1 cellular context compared by ENCODE assay signal in genomic region chr3:113231391-113231790, GRCh38.
TF ChIP-seq lines count a peak whose summit lies in the region.

No MANE protein-coding gene starts in this region.

TF ChIP-seq in A549, 52 proteins besides CTCF, POLR2A, EP300 and RAD21 (continued from another document):
- TF ChIP-seq MAZ (IDR thresholded peaks at IDR 0.05; ENCODE audit: borderline replicate concordance, low read depth, low read length) = no peak
- TF ChIP-seq, protein P1, sequence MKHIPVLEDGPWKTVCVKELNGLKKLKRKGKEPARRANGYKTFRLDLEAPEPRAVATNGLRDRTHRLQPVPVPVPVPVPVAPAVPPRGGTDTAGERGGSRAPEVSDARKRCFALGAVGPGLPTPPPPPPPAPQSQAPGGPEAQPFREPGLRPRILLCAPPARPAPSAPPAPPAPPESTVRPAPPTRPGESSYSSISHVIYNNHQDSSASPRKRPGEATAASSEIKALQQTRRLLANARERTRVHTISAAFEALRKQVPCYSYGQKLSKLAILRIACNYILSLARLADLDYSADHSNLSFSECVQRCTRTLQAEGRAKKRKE (CRISPR knock-in tag; IDR thresholded peaks at IDR 0.05; ENCODE audit: low read depth) = no peak
- TF ChIP-seq GATA3 (IDR thresholded peaks at IDR 0.05; ENCODE audit: borderline replicate concordance) = no peak
- TF ChIP-seq PHF8 (IDR thresholded peaks at IDR 0.05; ENCODE audit: borderline replicate concordance, low read depth) = no peak
- no peak for TF ChIP-seq BHLHE40 (IDR thresholded peaks at IDR 0.05; ENCODE audit: low read depth, low read length)
- TF ChIP-seq, protein P2, sequence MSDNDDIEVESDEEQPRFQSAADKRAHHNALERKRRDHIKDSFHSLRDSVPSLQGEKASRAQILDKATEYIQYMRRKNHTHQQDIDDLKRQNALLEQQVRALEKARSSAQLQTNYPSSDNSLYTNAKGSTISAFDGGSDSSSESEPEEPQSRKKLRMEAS (IDR thresholded peaks at IDR 0.05) = no peak
- TF ChIP-seq EHF (CRISPR knock-in tag; IDR thresholded peaks at IDR 0.05) = no peak
- TF ChIP-seq ZC3H11A (IDR thresholded peaks at IDR 0.05) = no peak
